Comparison of ENCODE assay signal across 8 cellular contexts in the genomic region with DNA sequence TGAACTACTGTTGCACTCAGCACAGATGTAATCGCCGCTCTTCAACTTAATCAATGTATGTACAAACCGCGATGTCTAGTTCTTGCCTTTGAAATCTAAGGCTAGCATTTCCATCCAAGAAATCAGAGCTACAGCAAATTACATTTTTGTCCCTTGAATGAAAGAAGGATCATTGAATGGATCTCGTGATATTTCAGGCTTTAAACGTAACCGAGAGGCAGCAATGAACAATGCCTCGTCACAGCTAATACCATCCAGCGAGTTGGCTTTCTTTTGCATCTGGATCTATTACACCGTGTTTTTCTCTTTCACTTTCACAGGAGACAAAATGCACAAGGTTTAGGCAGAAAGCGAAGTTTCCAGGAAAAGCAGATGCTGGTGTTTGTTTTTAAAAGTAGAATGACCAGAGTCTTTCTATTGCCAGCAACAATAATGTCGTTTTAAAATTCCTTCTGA. TPM values are rescaled to one million over a fixed set of nuclear protein-coding genes. Genes with fewer than 3 reads are reported as not detected.
A peak's percentile ranks its signal among the peaks of the same experiment; 100 is the strongest.
DNase-seq lines count a peak whose midpoint lies in the region; ATAC-seq and TF ChIP-seq lines count a peak whose summit lies in the region.

No MANE protein-coding gene starts in this region.

- peaks cover 80% of the 10 kb centered on the region for H3K27me3 Mint-ChIP-seq in CD4-positive, alpha-beta T cell

- POLR2A ChIA-PET in CD4-positive, alpha-beta T cell (lab: Charles Lee) = interaction anchor here (0.6 to 3.6 kb wide), 4 partner anchors 9 to 162 kb away, joined by 3 to 16 read pairs (median 4); partner anchors contain the start of gene MLLT10

- H3K9ac ChIP-seq in OCI-LY3 (ENCODE audit: low read length) (peak overlapping the region; percentile 46), mucosa of stomach (ENCODE audit: low read length) (peak overlapping the region; percentile 29)

- H3K4me3 Mint-ChIP-seq in CD4-positive, alpha-beta T cell = peak overlapping the region; percentile 63

- H4K20me1 ChIP-seq in OCI-LY3 (ENCODE audit: insufficient read depth, low read length) = no peaks in the 10 kb centered on the region

- H3K27ac ChIP-seq in CD4-positive, alpha-beta T cell (ENCODE audit: low read depth, low read length) = no peak overlapping the region
- H3K27ac ChIP-seq in OCI-LY3 (ENCODE audit: low read length) = no peak overlapping the region

- no peaks in the 10 kb centered on the region for H3K79me2 ChIP-seq in OCI-LY3 (ENCODE audit: low read length)

- H3K9me3 ChIP-seq in CD4-positive, alpha-beta T cell (ENCODE audit: control insufficient read depth, low read length) = no peaks in the 10 kb centered on the region
- H3K9me3 ChIP-seq in OCI-LY3 (ENCODE audit: insufficient read depth, low read length) (no peaks in the 10 kb centered on the region), mucosa of stomach (ENCODE audit: control insufficient read depth, low read length) (no peaks in the 10 kb centered on the region)

- CTCF ChIA-PET in CD4-positive, alpha-beta T cell (lab: Charles Lee) = no interaction called here

- peak overlapping the region; percentile 90 for H3K4me3 ChIP-seq in OCI-LY3 (ENCODE audit: low read length)
- H3K4me3 ChIP-seq in mucosa of stomach (ENCODE audit: low read length) = peak overlapping the region; percentile 14

- TF ChIP-seq CTCF in CD4-positive, alpha-beta T cell (IDR thresholded peaks at IDR 0.05) = no peak
- TF ChIP-seq CTCF in GM20000 (IDR thresholded peaks at IDR 0.05; ENCODE audit: extremely low read depth, missing control alignments) = no peak
- TF ChIP-seq CTCF in OCI-LY3 (IDR thresholded peaks at IDR 0.05; ENCODE audit: low read depth, low read length) = no peak

- H3K4me1 ChIP-seq in OCI-LY3 (ENCODE audit: low read length) (peaks cover 18% of the 10 kb centered on the region), mucosa of stomach (ENCODE audit: control insufficient read depth, insufficient read depth, low read length) (peaks cover 7% of the 10 kb centered on the region)

- intact Hi-C loops in CD4-positive, alpha-beta T cell (cut with DNase I, micrococcal nuclease) = loop anchor here (5.0 to 10.0 kb wide), 4 partner anchors 225 to 1915 kb away; partner anchors contain the start of gene OTUD1 (in 1 of the 2)

- peak overlapping the region; percentile 86 for H2AFZ ChIP-seq in OCI-LY3 (ENCODE audit: low read depth, low read length)

- H3K36me3 ChIP-seq in OCI-LY3 (replicated peaks; ENCODE audit: low read depth, low read length) = no peaks in the 10 kb centered on the region
- H3K36me3 ChIP-seq in mucosa of stomach (ENCODE audit: control insufficient read depth, insufficient read depth, low read length) = no peaks in the 10 kb centered on the region

- peaks cover 73% of the 10 kb centered on the region for H3K27me3 ChIP-seq in CD4-positive, alpha-beta T cell (ENCODE audit: control insufficient read depth, insufficient read depth, low read length)
- H3K27me3 ChIP-seq in OCI-LY3 (ENCODE audit: low read depth, low read length) (peaks cover 27% of the 10 kb centered on the region), mucosa of stomach (ENCODE audit: control insufficient read depth, insufficient read depth, low read length) (peaks cover 47% of the 10 kb centered on the region)

- no peaks in the 10 kb centered on the region for H3K36me3 Mint-ChIP-seq in CD4-positive, alpha-beta T cell (ENCODE audit: low read depth)

- no peak for ATAC-seq in CD4-positive, alpha-beta T cell (ENCODE audit: poor library complexity)
- ATAC-seq in HG02759 (IDR thresholded peaks at IDR 0.05; ENCODE audit: unreplicated experiment) = no peak

- no peaks in the 10 kb centered on the region for H3K9me3 Mint-ChIP-seq in CD4-positive, alpha-beta T cell

- peak overlapping the region; percentile 65 for H3K27ac Mint-ChIP-seq in CD4-positive, alpha-beta T cell

- peaks cover 49% of the 10 kb centered on the region for H3K4me1 Mint-ChIP-seq in CD4-positive, alpha-beta T cell (ENCODE audit: low read depth)

- peak overlapping the region; percentile 99 for H3K4me2 ChIP-seq in OCI-LY3 (ENCODE audit: low read length)

- DNase-seq in CD4-positive, alpha-beta T cell = no peak
- DNase-seq in GM20000 (ENCODE audit: low spot score) (peak; percentile 41), dermis blood vessel endothelial cell (peak; percentile 82), iPS-NIHi11 (ENCODE audit: low spot score) (no peak), GDM1 (lab: John Stamatoyannopoulos, UW) (no peak)

RNA-seq across cellular contexts. Expression of gene SKIDA1, which starts 5.5 kb away (rescaled TPM):
- under 1 TPM; 0.22 to 0.25 TPM for total RNA-seq in CD4-positive, alpha-beta T cell
- 1.0 and 2.6 TPM in 2 replicates for total RNA-seq in dermis blood vessel endothelial cell

RNA-seq across cellular contexts. Expression of gene MLLT10, which starts 14.0 kb away (rescaled TPM):
- 10 to 100 TPM; 46.0 to 64.1 TPM for total RNA-seq in CD4-positive, alpha-beta T cell
- 35.4 and 48.9 TPM in 2 replicates for total RNA-seq in dermis blood vessel endothelial cell

Comparison
In these comparisons a context has a peak if more than half of its experiments do, and no peak if none do; other contexts are left out.
1. DNase-seq: peak in GM20000 (single experiment) and dermis blood vessel endothelial cell (single experiment); none in CD4-positive, alpha-beta T cell (0 of 10), iPS-NIHi11 (single experiment) and GDM1 (single experiment).